20 cellular contexts compared by ENCODE assay signal in the genomic region with DNA sequence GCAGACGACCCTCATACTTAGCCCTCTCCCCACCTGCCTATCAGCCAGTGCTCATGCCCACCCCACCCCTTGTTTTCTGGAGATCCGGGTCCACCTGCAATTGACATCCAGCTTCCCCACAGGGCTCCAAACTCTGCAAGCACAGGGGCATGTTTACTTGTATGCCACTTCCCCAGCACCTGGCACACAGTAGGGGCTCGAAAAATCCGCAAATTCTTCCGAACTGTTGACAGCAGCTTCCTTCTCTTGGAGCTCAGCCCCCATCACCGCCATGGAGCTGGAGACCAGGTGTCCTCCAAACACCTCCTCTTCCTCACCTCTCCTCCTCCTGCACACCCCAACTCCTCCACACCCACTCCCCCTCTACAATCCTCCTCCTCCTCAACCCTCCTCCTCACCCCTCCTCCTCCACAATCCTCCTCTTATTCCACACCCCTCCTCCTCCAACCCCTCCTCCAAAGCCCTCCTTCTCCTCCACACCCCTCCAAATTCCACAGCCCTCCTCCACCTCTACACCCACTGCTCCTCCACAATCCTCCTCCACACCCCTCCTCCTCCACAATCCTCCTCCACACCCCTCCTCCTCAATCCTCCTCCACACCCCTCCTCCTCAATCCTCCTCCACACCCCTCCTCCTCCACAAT.
DNase-seq lines count a peak whose midpoint lies in the region; ATAC-seq and TF ChIP-seq lines count a peak whose summit lies in the region.
"Had no signal": no experiment of that assay in that cellular context is flagged by ENCODE, and none has a peak within 500 bp of the region (broad histone marks: within the 10 kb centered on the region; RNA-seq: fewer than 3 reads in every experiment).

No MANE protein-coding gene starts in this region.

- no peak overlapping the region for H3K9ac ChIP-seq in H9 (ENCODE audit: extremely low read depth, insufficient read length, low read length)
- H3K9ac ChIP-seq: neural progenitor cell had no signal

- CTCF ChIA-PET in activated CD4-positive, alpha-beta memory T cell treated with anti-CD3 and anti-CD28 coated beads, Interleukin-2, amount 10 ng/mL, durations not matched to agents 7 days and 5 days (lab: Charles Lee) = no interaction called here
- CTCF ChIA-PET in activated CD4-positive, alpha-beta memory T cell treated with anti-CD3 and anti-CD28 coated beads for 36 hours (lab: Charles Lee) = no interaction called here

- no peak overlapping the region for H3K4me3 ChIP-seq in upper lobe of right lung
- H3K4me3 ChIP-seq: neural progenitor cell, PC-9, thyroid gland had no signal

- H3K4me1 Mint-ChIP-seq in activated CD4-positive, alpha-beta memory T cell treated with anti-CD3 and anti-CD28 coated beads, Interleukin-2, amount 10 ng/mL, durations not matched to agents 7 days and 5 days = peaks cover 42% of the 10 kb centered on the region
- peaks cover 24% of the 10 kb centered on the region for H3K4me1 Mint-ChIP-seq in activated CD4-positive, alpha-beta memory T cell treated with anti-CD3 and anti-CD28 coated beads for 36 hours (ENCODE audit: low read depth)
- H3K4me1 Mint-ChIP-seq in H9 (peaks cover 6 to 10% of the 10 kb centered on the region in 2 experiments), natural killer cell (peaks cover 9 to 24% of the 10 kb centered on the region in 2 donors)
- peaks cover 37% of the 10 kb centered on the region for H3K4me1 Mint-ChIP-seq in activated naive CD8-positive, alpha-beta T cell treated with anti-CD3 and anti-CD28 coated beads, Interleukin-2, amount 10 ng/mL, durations not matched to agents 7 days and 5 days

- peak overlapping the region; percentile 67 for H3K27ac Mint-ChIP-seq in activated CD4-positive, alpha-beta memory T cell treated with anti-CD3 and anti-CD28 coated beads, Interleukin-2, amount 10 ng/mL, durations not matched to agents 7 days and 5 days
- H3K27ac Mint-ChIP-seq in activated CD4-positive, alpha-beta memory T cell treated with anti-CD3 and anti-CD28 coated beads for 36 hours = no peak overlapping the region
- H3K27ac Mint-ChIP-seq in H9 = peak overlapping the region in 2 of 3 experiments; percentile 59 to 70; a peak in 4 of 7 replicates
- H3K27ac Mint-ChIP-seq in activated naive CD8-positive, alpha-beta T cell treated with anti-CD3 and anti-CD28 coated beads, Interleukin-2, amount 10 ng/mL, durations not matched to agents 7 days and 5 days = peak overlapping the region; percentile 75
- H3K27ac Mint-ChIP-seq in natural killer cell = peak overlapping the region; percentile 59 to 81
- H3K27ac Mint-ChIP-seq: memory B cell; neural progenitor cell; stimulated activated naive B cell treated with anti-CD40 and anti-IgM and Interleukin-4, amounts not matched to agents 10 μg/mL and 1 μg/mL and 100 μg/mL, for 72 hours had no signal

- H2BK5ac ChIP-seq in H9 (ENCODE audit: insufficient read length, low read length) = no peak overlapping the region

- no peak overlapping the region for H2BK20ac ChIP-seq in H9 (ENCODE audit: low read depth, low read length, poor library complexity, severe bottlenecking)

- no peaks in the 10 kb centered on the region for H3K27me3 Mint-ChIP-seq in activated CD4-positive, alpha-beta memory T cell treated with anti-CD3 and anti-CD28 coated beads, Interleukin-2, amount 10 ng/mL, durations not matched to agents 7 days and 5 days
- H3K27me3 Mint-ChIP-seq in activated CD4-positive, alpha-beta memory T cell treated with anti-CD3 and anti-CD28 coated beads for 36 hours = no peaks in the 10 kb centered on the region
- H3K27me3 Mint-ChIP-seq in H9 (ENCODE audit: low read depth) (no peaks in the 10 kb centered on the region), natural killer cell (ENCODE audit: low read depth in 2 of 2) (peaks cover 0 to 4% of the 10 kb centered on the region in 2 donors)
- no peaks in the 10 kb centered on the region for H3K27me3 Mint-ChIP-seq in activated naive CD8-positive, alpha-beta T cell treated with anti-CD3 and anti-CD28 coated beads, Interleukin-2, amount 10 ng/mL, durations not matched to agents 7 days and 5 days

- POLR2A ChIA-PET in activated CD4-positive, alpha-beta memory T cell treated with anti-CD3 and anti-CD28 coated beads, Interleukin-2, amount 10 ng/mL, durations not matched to agents 7 days and 5 days (lab: Charles Lee) = no interaction called here
- POLR2A ChIA-PET in activated CD4-positive, alpha-beta memory T cell treated with anti-CD3 and anti-CD28 coated beads for 36 hours (lab: Charles Lee) = no interaction called here
- POLR2A ChIA-PET in activated naive CD8-positive, alpha-beta T cell treated with anti-CD3 and anti-CD28 coated beads, Interleukin-2, amount 10 ng/mL, durations not matched to agents 7 days and 5 days (lab: Charles Lee) = no interaction called here

- H3K14ac ChIP-seq in H9 (ENCODE audit: insufficient read depth, low read length) = no peak overlapping the region

- H4K20me1 ChIP-seq in H9 (ENCODE audit: control insufficient read depth, insufficient read depth, insufficient read length) = no peaks in the 10 kb centered on the region

- no peak overlapping the region for H3K4me3 Mint-ChIP-seq in activated CD4-positive, alpha-beta memory T cell treated with anti-CD3 and anti-CD28 coated beads, Interleukin-2, amount 10 ng/mL, durations not matched to agents 7 days and 5 days
- H3K4me3 Mint-ChIP-seq in activated CD4-positive, alpha-beta memory T cell treated with anti-CD3 and anti-CD28 coated beads for 36 hours = no peak overlapping the region
- H3K4me3 Mint-ChIP-seq in H9 = no peak overlapping the region
- no peak overlapping the region for H3K4me3 Mint-ChIP-seq in activated naive CD8-positive, alpha-beta T cell treated with anti-CD3 and anti-CD28 coated beads, Interleukin-2, amount 10 ng/mL, durations not matched to agents 7 days and 5 days
- no peak overlapping the region for H3K4me3 Mint-ChIP-seq in natural killer cell
- H3K4me3 Mint-ChIP-seq: memory B cell; neural progenitor cell; stimulated activated naive B cell treated with anti-CD40 and anti-IgM and Interleukin-4, amounts not matched to agents 10 μg/mL and 1 μg/mL and 100 μg/mL, for 72 hours had no signal

- H4K5ac ChIP-seq in H9 (ENCODE audit: insufficient read length, low read depth, low read length) = no peak overlapping the region

- no peak overlapping the region for H2BK120ac ChIP-seq in H9 (ENCODE audit: low read depth, low read length, poor library complexity, severe bottlenecking)

- no peak overlapping the region for H4K91ac ChIP-seq in H9 (ENCODE audit: insufficient read length, low read depth, low read length)

- no peak overlapping the region for H3K18ac ChIP-seq in H9 (ENCODE audit: insufficient read length, low read depth, low read length)

- H2AFZ ChIP-seq in H9 (ENCODE audit: low read length) = no peak overlapping the region
- H2AFZ ChIP-seq: neural progenitor cell, PC-9 had no signal

- peaks cover 28% of the 10 kb centered on the region for H3K36me3 Mint-ChIP-seq in activated CD4-positive, alpha-beta memory T cell treated with anti-CD3 and anti-CD28 coated beads, Interleukin-2, amount 10 ng/mL, durations not matched to agents 7 days and 5 days (ENCODE audit: low read depth)
- peaks cover 18% of the 10 kb centered on the region for H3K36me3 Mint-ChIP-seq in activated CD4-positive, alpha-beta memory T cell treated with anti-CD3 and anti-CD28 coated beads for 36 hours
- H3K36me3 Mint-ChIP-seq in H9 (ENCODE audit: insufficient read depth in 1 of 3, low read depth in 3 of 3) (peaks cover 0 to 10% (median 2%) of the 10 kb centered on the region in 3 experiments; a peak in 4 of 7 replicates), natural killer cell (no peaks in the 10 kb centered on the region)
- peaks cover 21% of the 10 kb centered on the region for H3K36me3 Mint-ChIP-seq in activated naive CD8-positive, alpha-beta T cell treated with anti-CD3 and anti-CD28 coated beads, Interleukin-2, amount 10 ng/mL, durations not matched to agents 7 days and 5 days

- no peak for DNase-seq in activated CD4-positive, alpha-beta memory T cell treated with anti-CD3 and anti-CD28 coated beads, Interleukin-2, amount 10 ng/mL, durations not matched to agents 7 days and 5 days
- no peak for DNase-seq in activated CD4-positive, alpha-beta memory T cell treated with anti-CD3 and anti-CD28 coated beads for 36 hours
- no peak for DNase-seq in H9
- DNase-seq in activated naive CD8-positive, alpha-beta T cell treated with anti-CD3 and anti-CD28 coated beads, Interleukin-2, amount 10 ng/mL, durations not matched to agents 7 days and 5 days = peak; percentile 33
- DNase-seq in natural killer cell = no peak
- DNase-seq in retina = no peak
- no peak for DNase-seq in upper lobe of right lung
- no peak for DNase-seq in cerebellar cortex (ENCODE audit: low spot score)
- DNase-seq: activated gamma-delta T cell; CD4-positive, CD25-positive, alpha-beta regulatory T cell; cortex of kidney; Kasumi-1; NCI-H1105; NCI-H2171; NCI-H82; PC-9; stimulated activated naive B cell treated with anti-CD40 and anti-IgM and Interleukin-4, amounts not matched to agents 10 μg/mL and 1 μg/mL and 100 μg/mL, for 72 hours; thyroid gland had no signal

- H2BK12ac ChIP-seq in H9 (ENCODE audit: insufficient read length, low read depth, low read length) = no peak overlapping the region

- TF ChIP-seq CTCF in H9 (conservative IDR thresholded peaks at IDR 0.05) (no peak), natural killer cell (IDR thresholded peaks at IDR 0.05) (no peak), upper lobe of right lung (IDR thresholded peaks at IDR 0.05) (no peak)

- H3K79me2 ChIP-seq in H9 (ENCODE audit: insufficient read depth, low read length) = no peaks in the 10 kb centered on the region

- H4K8ac ChIP-seq in H9 (replicated peaks; ENCODE audit: insufficient read length, low read depth, low read length) = no peak overlapping the region

- no peaks in the 10 kb centered on the region for H3K9me3 Mint-ChIP-seq in activated CD4-positive, alpha-beta memory T cell treated with anti-CD3 and anti-CD28 coated beads, Interleukin-2, amount 10 ng/mL, durations not matched to agents 7 days and 5 days
- no peaks in the 10 kb centered on the region for H3K9me3 Mint-ChIP-seq in activated CD4-positive, alpha-beta memory T cell treated with anti-CD3 and anti-CD28 coated beads for 36 hours
- H3K9me3 Mint-ChIP-seq in H9 = no peaks in the 10 kb centered on the region
- H3K9me3 Mint-ChIP-seq in activated naive CD8-positive, alpha-beta T cell treated with anti-CD3 and anti-CD28 coated beads, Interleukin-2, amount 10 ng/mL, durations not matched to agents 7 days and 5 days = no peaks in the 10 kb centered on the region
- H3K9me3 Mint-ChIP-seq in natural killer cell = no peaks in the 10 kb centered on the region
- H3K9me3 Mint-ChIP-seq: memory B cell; neural progenitor cell; stimulated activated naive B cell treated with anti-CD40 and anti-IgM and Interleukin-4, amounts not matched to agents 10 μg/mL and 1 μg/mL and 100 μg/mL, for 72 hours had no signal

- H3K4me1 ChIP-seq in H9 (ENCODE audit: insufficient read depth, low read length) = no peaks in the 10 kb centered on the region
- H3K4me1 ChIP-seq in upper lobe of right lung = peaks cover 17% of the 10 kb centered on the region
- H3K4me1 ChIP-seq: neural progenitor cell had no signal

- H3K27ac ChIP-seq in H9 (ENCODE audit: insufficient read length, low read depth, low read length) (no peak overlapping the region), upper lobe of right lung (no peak overlapping the region)
- H3K27ac ChIP-seq: neural progenitor cell, PC-9, thyroid gland had no signal

- no peak overlapping the region for H3K4me2 ChIP-seq in H9 (ENCODE audit: insufficient read depth, insufficient read length, low read length)
- H3K4me2 ChIP-seq: neural progenitor cell had no signal

- H2AK5ac ChIP-seq in H9 (ENCODE audit: insufficient read length, low read length) = no peak overlapping the region

- H3K9me3 ChIP-seq in H9 (ENCODE audit: control insufficient read depth, low read depth, low read length) = no peaks in the 10 kb centered on the region
- no peaks in the 10 kb centered on the region for H3K9me3 ChIP-seq in upper lobe of right lung
- H3K9me3 ChIP-seq: thyroid gland had no signal

- H3K27me3 ChIP-seq in H9 (ENCODE audit: insufficient read depth, low read length) (no peaks in the 10 kb centered on the region), upper lobe of right lung (no peaks in the 10 kb centered on the region)
- H3K27me3 ChIP-seq: neural progenitor cell, thyroid gland had no signal

- H3K4ac ChIP-seq in H9 (ENCODE audit: low read depth, low read length) = no peak overlapping the region

- no peak overlapping the region for H2BK15ac ChIP-seq in H9 (ENCODE audit: low read depth, low read length)

- no peak overlapping the region for H3K23ac ChIP-seq in H9 (ENCODE audit: insufficient read length, low read depth, low read length)

- WGBS in H9 (ENCODE audit: extremely low coverage, insufficient read length, low lambda C conversion rate) = no CpG with 5 or more reads among the region's 6 CpGs

- intact Hi-C loops in activated CD4-positive, alpha-beta memory T cell treated with anti-CD3 and anti-CD28 coated beads for 36 hours (cut with micrococcal nuclease) = no loop called here
- intact Hi-C loops in natural killer cell (cut with micrococcal nuclease) (no loop called here), upper lobe of right lung (cut with DNase I) (loop anchor here (5.0 kb wide), 1 partner anchor 241 kb away; no protein-coding TSS in a partner anchor)

- H3K56ac ChIP-seq in H9 (ENCODE audit: insufficient read length, low read depth, low read length) = no peak overlapping the region

- H3K79me1 ChIP-seq in H9 (ENCODE audit: insufficient read depth, low read depth, low read length, poor library complexity, severe bottlenecking) = no peaks in the 10 kb centered on the region

- no peaks in the 10 kb centered on the region for H3K23me2 ChIP-seq in H9 (ENCODE audit: insufficient read length, low read depth, low read length, poor library complexity, severe bottlenecking)

- H3T11ph ChIP-seq in H9 (ENCODE audit: low read length) = no peak overlapping the region

- H3K36me3 ChIP-seq in upper lobe of right lung = peaks cover 27% of the 10 kb centered on the region
- H3K36me3 ChIP-seq: neural progenitor cell had no signal

- no peak for ATAC-seq in activated naive CD8-positive, alpha-beta T cell treated with anti-CD3 and anti-CD28 coated beads, Interleukin-2, amount 10 ng/mL, durations not matched to agents 7 days and 5 days (ENCODE audit: low read depth)
- no peak for ATAC-seq in natural killer cell
- no peak for ATAC-seq in upper lobe of right lung
- ATAC-seq: stimulated activated naive B cell treated with anti-CD40 and anti-IgM and Interleukin-4, amounts not matched to agents 10 μg/mL and 1 μg/mL and 100 μg/mL, for 72 hours had no signal
